15 cellular contexts compared by ENCODE assay signal in genomic region chr5:90899014-90899604, GRCh38.
"Had no signal": no experiment of that assay in that cellular context is flagged by ENCODE, and none has a peak within 500 bp of the region (broad histone marks: within the 10 kb centered on the region; RNA-seq: fewer than 3 reads in every experiment).

No MANE protein-coding gene starts in this region.

- DNase-seq: activated B cell treated with CpG ODN at 0.5 μM for 24 hours; activated CD4-positive, alpha-beta T cell treated with anti-CD3 and anti-CD28 coated beads, Interleukin-2, amount 10 ng/mL, durations not matched to agents 7 days and 5 days; activated CD8-positive, alpha-beta memory T cell treated with anti-CD3 and anti-CD28 coated beads for 24 hours; activated naive CD4-positive, alpha-beta T cell treated with anti-CD3 and anti-CD28 coated beads, Interleukin-2, amount 10 ng/mL, durations not matched to agents 7 days and 5 days; adrenal gland; caudate nucleus; effector memory CD8-positive, alpha-beta T cell; stimulated activated CD4-positive, alpha-beta T cell treated with anti-CD3 and anti-CD28 coated beads, Interleukin-4, amount 100 ng/mL, for 1 hour; T-helper 17 cell; testis had no signal

- H3K9me3 Mint-ChIP-seq: activated B cell treated with CpG ODN at 0.5 μM for 24 hours; activated CD4-positive, alpha-beta T cell treated with anti-CD3 and anti-CD28 coated beads, Interleukin-2, amount 10 ng/mL, durations not matched to agents 7 days and 5 days; activated naive CD4-positive, alpha-beta T cell treated with anti-CD3 and anti-CD28 coated beads, Interleukin-2, amount 10 ng/mL, durations not matched to agents 7 days and 5 days; activated T-helper 17 cell treated with anti-CD3 and anti-CD28 coated beads, Interleukin-2, amount 50 U/mL, for 72 hours; dendritic cell treated with granulocyte-macrophage colony-stimulating factor and Interleukin-4, amounts not matched to agents 40 ng/mL and 50 ng/mL, for 4 days; effector memory CD8-positive, alpha-beta T cell; natural killer cell treated with Interleukin-12 subunit alpha and Interleukin-12 subunit beta and Interleukin-15 and Interleukin-18, amount 100 ng/mL, for 72 hours; stimulated activated naive CD8-positive, alpha-beta T cell treated with anti-CD3 and anti-CD28 coated beads, Interleukin-15, Interleukin-2, amounts not matched to agents 100 ng/mL and 50 ng/mL, for 24 hours had no signal

- H3K36me3 ChIP-seq: adrenal gland had no signal

- H3K27ac ChIP-seq: adrenal gland, testis had no signal

- H3K27me3 Mint-ChIP-seq: activated naive CD4-positive, alpha-beta T cell treated with anti-CD3 and anti-CD28 coated beads, Interleukin-2, amount 10 ng/mL, durations not matched to agents 7 days and 5 days; activated T-helper 17 cell treated with anti-CD3 and anti-CD28 coated beads, Interleukin-2, amount 50 U/mL, for 72 hours; dendritic cell treated with granulocyte-macrophage colony-stimulating factor and Interleukin-4, amounts not matched to agents 40 ng/mL and 50 ng/mL, for 4 days; stimulated activated naive CD8-positive, alpha-beta T cell treated with anti-CD3 and anti-CD28 coated beads, Interleukin-15, Interleukin-2, amounts not matched to agents 100 ng/mL and 50 ng/mL, for 24 hours; T-helper 17 cell had no signal

- H3K9me3 ChIP-seq: adrenal gland, testis had no signal

- H3K27me3 ChIP-seq: adrenal gland, testis had no signal

- H3K4me1 ChIP-seq: adrenal gland, testis had no signal

- H3K4me3 Mint-ChIP-seq: activated B cell treated with CpG ODN at 0.5 μM for 24 hours; activated CD4-positive, alpha-beta T cell treated with anti-CD3 and anti-CD28 coated beads, Interleukin-2, amount 10 ng/mL, durations not matched to agents 7 days and 5 days; activated naive CD4-positive, alpha-beta T cell treated with anti-CD3 and anti-CD28 coated beads, Interleukin-2, amount 10 ng/mL, durations not matched to agents 7 days and 5 days; activated T-helper 17 cell treated with anti-CD3 and anti-CD28 coated beads, Interleukin-2, amount 50 U/mL, for 72 hours; dendritic cell treated with granulocyte-macrophage colony-stimulating factor and Interleukin-4, amounts not matched to agents 40 ng/mL and 50 ng/mL, for 4 days; effector memory CD8-positive, alpha-beta T cell; natural killer cell treated with Interleukin-12 subunit alpha and Interleukin-12 subunit beta and Interleukin-15 and Interleukin-18, amount 100 ng/mL, for 72 hours; stimulated activated naive CD8-positive, alpha-beta T cell treated with anti-CD3 and anti-CD28 coated beads, Interleukin-15, Interleukin-2, amounts not matched to agents 100 ng/mL and 50 ng/mL, for 24 hours; T-helper 17 cell had no signal

- H3K4me1 Mint-ChIP-seq: activated B cell treated with CpG ODN at 0.5 μM for 24 hours; activated CD4-positive, alpha-beta T cell treated with anti-CD3 and anti-CD28 coated beads, Interleukin-2, amount 10 ng/mL, durations not matched to agents 7 days and 5 days; activated naive CD4-positive, alpha-beta T cell treated with anti-CD3 and anti-CD28 coated beads, Interleukin-2, amount 10 ng/mL, durations not matched to agents 7 days and 5 days; activated T-helper 17 cell treated with anti-CD3 and anti-CD28 coated beads, Interleukin-2, amount 50 U/mL, for 72 hours; T-helper 17 cell had no signal

- H3K27ac Mint-ChIP-seq: activated B cell treated with CpG ODN at 0.5 μM for 24 hours; activated CD4-positive, alpha-beta T cell treated with anti-CD3 and anti-CD28 coated beads, Interleukin-2, amount 10 ng/mL, durations not matched to agents 7 days and 5 days; activated naive CD4-positive, alpha-beta T cell treated with anti-CD3 and anti-CD28 coated beads, Interleukin-2, amount 10 ng/mL, durations not matched to agents 7 days and 5 days; activated T-helper 17 cell treated with anti-CD3 and anti-CD28 coated beads, Interleukin-2, amount 50 U/mL, for 72 hours; dendritic cell treated with granulocyte-macrophage colony-stimulating factor and Interleukin-4, amounts not matched to agents 40 ng/mL and 50 ng/mL, for 4 days; effector memory CD8-positive, alpha-beta T cell; natural killer cell treated with Interleukin-12 subunit alpha and Interleukin-12 subunit beta and Interleukin-15 and Interleukin-18, amount 100 ng/mL, for 72 hours; stimulated activated naive CD8-positive, alpha-beta T cell treated with anti-CD3 and anti-CD28 coated beads, Interleukin-15, Interleukin-2, amounts not matched to agents 100 ng/mL and 50 ng/mL, for 24 hours; T-helper 17 cell had no signal

- H3K4me3 ChIP-seq: adrenal gland, lung, testis had no signal

- H3K36me3 Mint-ChIP-seq: activated naive CD4-positive, alpha-beta T cell treated with anti-CD3 and anti-CD28 coated beads, Interleukin-2, amount 10 ng/mL, durations not matched to agents 7 days and 5 days; natural killer cell treated with Interleukin-12 subunit alpha and Interleukin-12 subunit beta and Interleukin-15 and Interleukin-18, amount 100 ng/mL, for 72 hours had no signal

- ATAC-seq: effector memory CD8-positive, alpha-beta T cell; natural killer cell treated with Interleukin-12 subunit alpha and Interleukin-12 subunit beta and Interleukin-15 and Interleukin-18, amount 100 ng/mL, for 72 hours; T-helper 17 cell had no signal
